ENCODE assay signal across 21 cellular contexts in the genomic region with DNA sequence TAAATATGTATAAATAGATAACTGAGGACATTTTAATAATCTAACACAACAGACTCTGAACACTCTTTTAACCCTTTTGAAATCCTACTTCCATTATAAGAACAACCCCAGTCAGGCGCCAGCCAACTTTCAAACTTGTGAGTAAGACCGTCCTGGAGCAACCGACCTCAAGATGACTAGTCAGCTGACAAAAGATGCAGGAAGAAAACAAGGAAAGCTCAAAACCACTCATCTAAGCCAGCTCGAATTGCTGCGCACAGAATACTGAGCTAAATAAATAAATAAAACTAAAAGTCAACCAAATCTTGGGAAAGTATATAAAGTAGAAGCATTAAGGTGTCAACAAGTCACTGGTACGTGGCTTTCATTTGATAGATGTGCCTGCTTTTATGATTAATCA.
A peak's percentile ranks its signal among the peaks of the same experiment; 100 is the strongest.
DNase-seq lines count a peak whose midpoint lies in the region; ATAC-seq, FAIRE-seq and TF ChIP-seq lines count a peak whose summit lies in the region.
"Had no signal": no experiment of that assay in that cellular context is flagged by ENCODE, and none has a peak within 500 bp of the region (broad histone marks: within the 10 kb centered on the region; RNA-seq: fewer than 3 reads in every experiment).

No MANE protein-coding gene starts in this region.

- H3K27ac Mint-ChIP-seq in astrocyte (ENCODE audit: unreplicated experiment) = no peak overlapping the region
- H3K27ac Mint-ChIP-seq: CD8-positive, alpha-beta memory T cell had no signal

- H3K27ac ChIP-seq in astrocyte (ENCODE audit: low read depth, low read length) (no peak overlapping the region), mesenchymal stem cell (ENCODE audit: low read length, poor library complexity, severe bottlenecking) (no peak overlapping the region)

- no peak overlapping the region for H3K4ac ChIP-seq in mesenchymal stem cell (ENCODE audit: low read depth in 1 of 2, low read length in 2 of 2)

- no peak overlapping the region for H3K4me2 ChIP-seq in astrocyte (ENCODE audit: low read length)
- H3K4me2 ChIP-seq in mesenchymal stem cell (ENCODE audit: low read length, poor library complexity, severe bottlenecking) = no peak overlapping the region

- no peak overlapping the region for H3K23ac ChIP-seq in mesenchymal stem cell (ENCODE audit: low read length in 2 of 2)

- no peak overlapping the region for H2AFZ ChIP-seq in astrocyte (ENCODE audit: low read depth, low read length)
- H2AFZ ChIP-seq in mesenchymal stem cell (ENCODE audit: low read depth, low read length) = no peak overlapping the region

- H3K9ac ChIP-seq in astrocyte (ENCODE audit: low read length) (no peak overlapping the region), mesenchymal stem cell (ENCODE audit: low read length) (no peak overlapping the region)

- H3K79me1 ChIP-seq in mesenchymal stem cell (replicated peaks; ENCODE audit: low read length, poor library complexity, severe bottlenecking) = no peaks in the 10 kb centered on the region

- no peak overlapping the region for H3K14ac ChIP-seq in mesenchymal stem cell (ENCODE audit: low read length in 2 of 2)

- TF ChIP-seq CTCF in astrocyte (IDR thresholded peaks at IDR 0.05; ENCODE audit: insufficient read depth, low read depth, low read length) = no peak

- no peaks in the 10 kb centered on the region for H3K79me2 ChIP-seq in astrocyte (ENCODE audit: insufficient read depth, low read length)

- TF ChIP-seq POLR2A in H54 (IDR thresholded peaks at IDR 0.05; ENCODE audit: low read depth, low read length) = no peak

- ATAC-seq in GM21737 (IDR thresholded peaks at IDR 0.05; ENCODE audit: unreplicated experiment) = no peak
- ATAC-seq in HG03196 (IDR thresholded peaks at IDR 0.05; ENCODE audit: unreplicated experiment) = no peak
- ATAC-seq: HepG2 had no signal

- no peaks in the 10 kb centered on the region for H3K9me3 Mint-ChIP-seq in astrocyte (ENCODE audit: unreplicated experiment)

- H3K4me3 Mint-ChIP-seq in astrocyte (ENCODE audit: unreplicated experiment) = no peak overlapping the region
- H3K4me3 Mint-ChIP-seq: CD8-positive, alpha-beta memory T cell had no signal

- H3K4me3 ChIP-seq in astrocyte (ENCODE audit: insufficient read depth, low read depth, low read length) (no peak overlapping the region), mesenchymal stem cell (ENCODE audit: insufficient read depth in 1 of 2, low read depth in 1 of 2, low read length in 2 of 2) (no peak overlapping the region)
- H3K4me3 ChIP-seq: HAP-1 had no signal

- H2BK15ac ChIP-seq in mesenchymal stem cell (ENCODE audit: low read depth, poor library complexity, severe bottlenecking) = no peak overlapping the region

- H3K4me1 ChIP-seq in astrocyte (ENCODE audit: insufficient read depth, low read length) (no peaks in the 10 kb centered on the region), mesenchymal stem cell (ENCODE audit: control insufficient read depth, insufficient read depth, low read depth, low read length) (no peaks in the 10 kb centered on the region)
- H3K4me1 ChIP-seq: HAP-1 had no signal

- H2BK12ac ChIP-seq in mesenchymal stem cell (ENCODE audit: low read length in 2 of 2) = no peak overlapping the region

- H3K27me3 ChIP-seq in astrocyte (ENCODE audit: insufficient read depth, low read length) = no peaks in the 10 kb centered on the region
- H3K27me3 ChIP-seq in mesenchymal stem cell (ENCODE audit: control insufficient read depth in 1 of 2, insufficient read depth in 1 of 2, low read length in 2 of 2) = no peaks in the 10 kb centered on the region

- H3K9me3 ChIP-seq in astrocyte (ENCODE audit: insufficient read depth, low read depth, low read length) (no peaks in the 10 kb centered on the region), mesenchymal stem cell (ENCODE audit: control insufficient read depth, low read length) (no peaks in the 10 kb centered on the region)
- H3K9me3 ChIP-seq: HAP-1 had no signal

- no peak overlapping the region for H4K8ac ChIP-seq in mesenchymal stem cell (ENCODE audit: low read length)

- H3K36me3 Mint-ChIP-seq in astrocyte (ENCODE audit: low read depth, unreplicated experiment) = no peaks in the 10 kb centered on the region
- H3K36me3 Mint-ChIP-seq: CD8-positive, alpha-beta memory T cell had no signal

- no peaks in the 10 kb centered on the region for H4K20me1 ChIP-seq in astrocyte (ENCODE audit: insufficient read depth, low read length)

- WGBS in mesenchymal stem cell = 51% methylated on average over 4 of the region's 6 CpGs

- FAIRE-seq in H54 (lab: Jason Lieb, UNC) (peak; percentile 38), astrocyte (lab: Jason Lieb, UNC) (no peak)
- FAIRE-seq: A204.1, HepG2, RCC 7860 had no signal

- no peaks in the 10 kb centered on the region for H3K4me1 Mint-ChIP-seq in astrocyte (ENCODE audit: low read depth, unreplicated experiment)
- H3K4me1 Mint-ChIP-seq: CD8-positive, alpha-beta memory T cell had no signal

- no peak overlapping the region for H3K18ac ChIP-seq in mesenchymal stem cell (ENCODE audit: low read depth in 1 of 2, low read length in 2 of 2)

- H2BK5ac ChIP-seq in mesenchymal stem cell (ENCODE audit: low read depth, low read length, poor library complexity, severe bottlenecking) = no peak overlapping the region

- no peaks in the 10 kb centered on the region for H3K36me3 ChIP-seq in astrocyte (ENCODE audit: insufficient read depth, low read length)
- no peaks in the 10 kb centered on the region for H3K36me3 ChIP-seq in mesenchymal stem cell (ENCODE audit: control insufficient read depth in 1 of 2, insufficient read depth in 2 of 2, low read depth in 1 of 2, low read length in 2 of 2)
- H3K36me3 ChIP-seq: HAP-1 had no signal

- DNase-seq in AG20443 (ENCODE audit: low spot score) (peak; percentile 11), H54 (ENCODE audit: insufficient read length, low spot score) (peak; percentile 7), astrocyte (ENCODE audit: low read depth) (peak; percentile 32), mesenchymal stem cell (peak; percentile 22), AG08395 (ENCODE audit: low spot score) (no peak), NCI-H526 (lab: John Stamatoyannopoulos, UW) (no peak)
- DNase-seq: C1 segment of cervical spinal cord; CD8-positive, alpha-beta memory T cell; DMS53; KG1; MV-4-11; NCI-H1694 treated with DMSO at 0.1 percent for 48 hours; NCI-H748 treated with DMSO at 0.1 percent for 48 hours; NK-92 treated with Interleukin-12 subunit alpha and Interleukin-12 subunit beta, amount 100 ng/mL, for 24 hours; Right ventricle myocardium superior had no signal

- H2BK120ac ChIP-seq in mesenchymal stem cell (ENCODE audit: low read depth, low read length) = no peak overlapping the region

- no peaks in the 10 kb centered on the region for H3K27me3 Mint-ChIP-seq in astrocyte (ENCODE audit: low read depth, unreplicated experiment)

- H2AK5ac ChIP-seq in mesenchymal stem cell (ENCODE audit: low read length, severe bottlenecking) = no peak overlapping the region

- no peak overlapping the region for H4K91ac ChIP-seq in mesenchymal stem cell (ENCODE audit: low read length)

Comparison
In these comparisons a context has a peak if more than half of its experiments do, and no peak if none do; other contexts are left out.
1. DNase-seq: peak in AG20443 (single experiment), H54 (single experiment), astrocyte (single experiment) and mesenchymal stem cell (single experiment); none in AG08395 (single experiment) and NCI-H526 (0 of 2).